Comparison of ENCODE assay signal across 8 cellular contexts in genomic region chr17:14069251-14069981, GRCh38. TPM values are rescaled to one million over a fixed set of nuclear protein-coding genes. Genes with fewer than 3 reads are reported as not detected.
DNase-seq lines count a peak whose midpoint lies in the region; ATAC-seq and TF ChIP-seq lines count a peak whose summit lies in the region.

Gene COX10, plus strand, starts transcription at chr17:14069504. Its CDS starts 102 bp downstream, at chr17:14069606.

- TF ChIP-seq POLR2A in lower leg skin (IDR thresholded peaks at IDR 0.05) = no peak

- peaks cover 0 to 6% (median 2%) of the 10 kb centered on the region in 7 donors for H3K9me3 Mint-ChIP-seq in CD14-positive monocyte
- peaks cover 2% of the 10 kb centered on the region for H3K9me3 Mint-ChIP-seq in activated CD4-positive, alpha-beta memory T cell treated with anti-CD3 and anti-CD28 coated beads for 36 hours

- H3K36me3 Mint-ChIP-seq in CD14-positive monocyte = peaks cover under 1 to 10% of the 10 kb centered on the region in 2 donors
- peaks cover 20% of the 10 kb centered on the region for H3K36me3 Mint-ChIP-seq in activated CD4-positive, alpha-beta memory T cell treated with anti-CD3 and anti-CD28 coated beads for 36 hours

- H3K4me3 Mint-ChIP-seq in CD14-positive monocyte = peak within 1 kb of the TSS; percentile 96 to 97
- H3K4me3 Mint-ChIP-seq in activated CD4-positive, alpha-beta memory T cell treated with anti-CD3 and anti-CD28 coated beads for 36 hours = peak within 1 kb of the TSS; percentile 98

- intact Hi-C loops in CD14-positive monocyte (cut with micrococcal nuclease) = loop anchor here (5.0 to 10.0 kb wide), 2 partner anchors 233 to 235 kb away; partner anchors contain the start of gene HS3ST3B1 (in 2 of the 2)
- intact Hi-C loops in activated CD4-positive, alpha-beta memory T cell treated with anti-CD3 and anti-CD28 coated beads for 36 hours (cut with micrococcal nuclease) = loop anchor here (1.0 to 10.0 kb wide), 5 partner anchors 50 to 475 kb away; no protein-coding TSS in a partner anchor
- intact Hi-C loops in lower leg skin (cut with DNase I; ENCODE audit: low total_unique reads) = no loop called here

- peak within 1 kb of the TSS; percentile 90 to 98 (median 96) for H3K27ac Mint-ChIP-seq in CD14-positive monocyte
- H3K27ac Mint-ChIP-seq in activated CD4-positive, alpha-beta memory T cell treated with anti-CD3 and anti-CD28 coated beads for 36 hours = peak within 1 kb of the TSS; percentile 89

- peak; percentile 99 for ATAC-seq in GM19372 (IDR thresholded peaks at IDR 0.05; ENCODE audit: low read depth, unreplicated experiment)
- ATAC-seq in HG03521 (IDR thresholded peaks at IDR 0.05; ENCODE audit: unreplicated experiment) = peak; percentile 99

- 0 to 1% methylated on average over 46 to 47 of the region's 47 CpGs for WGBS in lower leg skin, 2 donors

- DNase-seq in CD14-positive monocyte (ENCODE audit: low spot score) = peak; percentile 80
- DNase-seq in NCI-H748 treated with DMSO at 0.1 percent for 48 hours (lab: John Stamatoyannopoulos, UW) = peak; percentile 73
- DNase-seq in activated CD4-positive, alpha-beta memory T cell treated with anti-CD3 and anti-CD28 coated beads for 36 hours = peak; percentile 90
- peak; percentile 96 for DNase-seq in ecto neural progenitor cell (ENCODE audit: low spot score)
- peak; percentile 73 to 97 for DNase-seq in lower leg skin (ENCODE audit: low spot score in 2 of 2)
- peak; percentile 82 for DNase-seq in stimulated activated CD4-positive, alpha-beta T cell treated with anti-CD3 and anti-CD28 coated beads, Interleukin-4, amount 100 ng/mL, for 48 hours (ENCODE audit: low read depth in 2 of 2)

- H3K4me1 Mint-ChIP-seq in CD14-positive monocyte = peaks cover 29% of the 10 kb centered on the region
- peaks cover 58% of the 10 kb centered on the region for H3K4me1 Mint-ChIP-seq in activated CD4-positive, alpha-beta memory T cell treated with anti-CD3 and anti-CD28 coated beads for 36 hours (ENCODE audit: low read depth)

- H3K27me3 Mint-ChIP-seq in CD14-positive monocyte (ENCODE audit: low read depth in 3 of 3) = no peaks in the 10 kb centered on the region
- no peaks in the 10 kb centered on the region for H3K27me3 Mint-ChIP-seq in activated CD4-positive, alpha-beta memory T cell treated with anti-CD3 and anti-CD28 coated beads for 36 hours

- H3K4me3 ChIP-seq in lower leg skin (ENCODE audit: low read depth, poor library complexity, severe bottlenecking) = peak within 1 kb of the TSS; percentile 78

- no peak for TF ChIP-seq CTCF in CD14-positive monocyte (IDR thresholded peaks at IDR 0.05)
- TF ChIP-seq CTCF in lower leg skin (IDR thresholded peaks at IDR 0.05) = no peak

- POLR2A ChIA-PET in activated CD4-positive, alpha-beta memory T cell treated with anti-CD3 and anti-CD28 coated beads for 36 hours (lab: Charles Lee) = interaction anchor here (0.8 to 5.3 kb wide), 3 partner anchors 128 to 233 kb away, joined by 3 to 37 read pairs (median 3); partner anchors contain the start of gene HS3ST3B1

- CTCF ChIA-PET in activated CD4-positive, alpha-beta memory T cell treated with anti-CD3 and anti-CD28 coated beads for 36 hours (lab: Charles Lee) = interaction anchor here (0.7 to 2.4 kb wide), 3 partner anchors 228 to 234 kb away, joined by 3 to 9 read pairs (median 3); partner anchors contain the start of gene HS3ST3B1

RNA-seq across cellular contexts. Expression of gene COX10, which starts in this region (rescaled TPM):
- polyA plus RNA-seq in CD14-positive monocyte = 10 to 100 TPM; 11.3 to 15.2 TPM
- 10 to 100 TPM; 22.9 to 23.6 TPM for total RNA-seq in activated CD4-positive, alpha-beta memory T cell treated with anti-CD3 and anti-CD28 coated beads for 36 hours
- 10 to 100 TPM; 17.8 to 24.5 (median 21.6) TPM for total RNA-seq in lower leg skin

Comparison
In these comparisons a context has a peak if more than half of its experiments do, and no peak if none do; other contexts are left out.
1. Peak in every context shown above with its lines: DNase-seq, ATAC-seq and H3K4me3 ChIP-seq.